ENCODE assay signal across 20 cellular contexts in genomic region chr9:70952131-70952727, GRCh38.
A peak's percentile ranks its signal among the peaks of the same experiment; 100 is the strongest.
DNase-seq lines count a peak whose midpoint lies in the region; ATAC-seq and TF ChIP-seq lines count a peak whose summit lies in the region.
"Had no signal": no experiment of that assay in that cellular context is flagged by ENCODE, and none has a peak within 500 bp of the region (broad histone marks: within the 10 kb centered on the region; RNA-seq: fewer than 3 reads in every experiment).

No MANE protein-coding gene starts in this region.

- ATAC-seq in HG02852 (IDR thresholded peaks at IDR 0.05; ENCODE audit: unreplicated experiment) (no peak), GM19023 (IDR thresholded peaks at IDR 0.05; ENCODE audit: unreplicated experiment) (no peak)
- ATAC-seq: PC-3 had no signal

- TF ChIP-seq CTCF in smooth muscle cell (IDR thresholded peaks at IDR 0.05; ENCODE audit: borderline replicate concordance, insufficient read depth, poor library complexity, severe bottlenecking) = no peak

- H2AFZ ChIP-seq in smooth muscle cell (ENCODE audit: low read depth) = peak overlapping the region; percentile 28

- H3K36me3 ChIP-seq in SJSA1 (no peaks in the 10 kb centered on the region; the same call in 1 of the 2 replicates), smooth muscle cell (ENCODE audit: low read depth) (no peaks in the 10 kb centered on the region)
- H3K36me3 ChIP-seq: BLaER1 treated with 17β-estradiol and CSF1 and Interleukin-3, amounts not matched to agents 10 nM and 100 nM had no signal

- no peak overlapping the region for H3K4me3 ChIP-seq in SJSA1
- no peak overlapping the region for H3K4me3 ChIP-seq in smooth muscle cell
- H3K4me3 ChIP-seq: BLaER1 treated with 17β-estradiol and CSF1 and Interleukin-3, amounts not matched to agents 10 nM and 100 nM; SK-N-MC had no signal

- H3K4me2 ChIP-seq in smooth muscle cell = no peak overlapping the region
- H3K4me2 ChIP-seq: BLaER1 treated with 17β-estradiol and CSF1 and Interleukin-3, amounts not matched to agents 10 nM and 100 nM had no signal

- H3K27me3 ChIP-seq in SJSA1 (replicated peaks) (no peaks in the 10 kb centered on the region), smooth muscle cell (ENCODE audit: low read depth) (no peaks in the 10 kb centered on the region)
- H3K27me3 ChIP-seq: BLaER1 treated with 17β-estradiol and CSF1 and Interleukin-3, amounts not matched to agents 10 nM and 100 nM had no signal

- H3K4me1 ChIP-seq in SJSA1 (replicated peaks) = peaks cover 47% of the 10 kb centered on the region
- H3K4me1 ChIP-seq in smooth muscle cell (ENCODE audit: low read depth) = peaks cover 73% of the 10 kb centered on the region

- no peaks in the 10 kb centered on the region for H4K20me1 ChIP-seq in smooth muscle cell (ENCODE audit: low read depth)
- H4K20me1 ChIP-seq: BLaER1 treated with 17β-estradiol and CSF1 and Interleukin-3, amounts not matched to agents 10 nM and 100 nM had no signal

- H3K9ac ChIP-seq in smooth muscle cell (ENCODE audit: low read depth) = no peak overlapping the region
- H3K9ac ChIP-seq: BLaER1 treated with 17β-estradiol and CSF1 and Interleukin-3, amounts not matched to agents 10 nM and 100 nM had no signal

- H3F3A ChIP-seq in smooth muscle cell (ENCODE audit: low read depth) = no peaks in the 10 kb centered on the region

- H3K27ac ChIP-seq in SJSA1 (peak overlapping the region; percentile 99; the same call in 1 of the 2 replicates), smooth muscle cell (ENCODE audit: low read depth) (no peak overlapping the region)
- H3K27ac ChIP-seq: BLaER1 treated with 17β-estradiol and CSF1 and Interleukin-3, amounts not matched to agents 10 nM and 100 nM; SK-N-MC had no signal

- no peaks in the 10 kb centered on the region for H3K79me2 ChIP-seq in smooth muscle cell (ENCODE audit: low read depth)

- WGBS in smooth muscle cell (ENCODE audit: low lambda C conversion rate) = 90% methylated on average over 3 of the region's 3 CpGs

- DNase-seq in GM04503 (ENCODE audit: low read depth) = peak; percentile 41
- no peak for DNase-seq in SJSA1 (ENCODE audit: low read depth in 1 of 2, low spot score in 2 of 2)
- DNase-seq in iris pigment epithelial cell (ENCODE audit: low read depth) = peak; percentile 34
- DNase-seq in smooth muscle cell (lab: John Stamatoyannopoulos, UW; ENCODE audit: unreplicated experiment) = no peak
- no peak for DNase-seq in NCI-H2196 (lab: John Stamatoyannopoulos, UW; ENCODE audit: unreplicated experiment)
- DNase-seq: CD4-positive, alpha-beta memory T cell; DND-41; H9; NCI-H1105; NCI-H1694; NCI-H2081; NCI-H2171; NCI-H446 treated with DMSO at 0.1 percent for 48 hours; NCI-H526 treated with DMSO at 0.1 percent for 48 hours; PC-3; SHP77 had no signal

- H3K9me3 ChIP-seq in SJSA1 (replicated peaks) (no peaks in the 10 kb centered on the region), smooth muscle cell (replicated peaks; ENCODE audit: low read depth) (no peaks in the 10 kb centered on the region)
- H3K9me3 ChIP-seq: BLaER1 treated with 17β-estradiol and CSF1 and Interleukin-3, amounts not matched to agents 10 nM and 100 nM had no signal

Comparison
In these comparisons a context has a peak if more than half of its experiments do, and no peak if none do; other contexts are left out.
1. DNase-seq: peak in GM04503 (single experiment) and iris pigment epithelial cell (single experiment); none in SJSA1 (0 of 2), smooth muscle cell (single experiment) and NCI-H2196 (single experiment).